ENCODE assay signal across 12 cellular contexts in genomic region chr3:193782280-193782654, GRCh38.
DNase-seq lines count a peak whose midpoint lies in the region; ATAC-seq, FAIRE-seq and TF ChIP-seq lines count a peak whose summit lies in the region.
"Had no signal": no experiment of that assay in that cellular context is flagged by ENCODE, and none has a peak within 500 bp of the region (broad histone marks: within the 10 kb centered on the region; RNA-seq: fewer than 3 reads in every experiment).

No MANE protein-coding gene starts in this region.

- DNase-seq in cardiac muscle cell (ENCODE audit: low read depth in 1 of 2, low spot score in 1 of 2) = peak in 1 of 2 donors; percentile 69
- DNase-seq in Right ventricle myocardium superior = no peak
- DNase-seq in T47D (ENCODE audit: low read depth in 1 of 2, low spot score in 1 of 2) = peak; percentile 90 to 98
- peak; percentile 76 for DNase-seq in left kidney (ENCODE audit: low read depth, low spot score)
- peak; percentile 90 for DNase-seq in urothelium cell line (ENCODE audit: low spot score)
- DNase-seq in HUDEP-2 (lab: John Stamatoyannopoulos, UW; ENCODE audit: unreplicated experiment in 76 of 76) = no peak
- no peak for DNase-seq in SHP77 treated with DMSO at 0.1 percent for 48 hours (lab: John Stamatoyannopoulos, UW)
- DNase-seq: NCI-H1694 treated with DMSO at 0.1 percent for 48 hours; OCI-M1; stimulated activated CD4-positive, alpha-beta T cell treated with anti-CD3 and anti-CD28 coated beads, Interleukin-1b, Interleukin-23, amount 100 ng/mL, for 48 hours; stimulated activated naive CD4-positive, alpha-beta T cell had no signal

- H3K4me1 ChIP-seq in cardiac muscle cell (ENCODE audit: low read depth) = peaks cover 11% of the 10 kb centered on the region

- no peak for TF ChIP-seq CTCF in cardiac muscle cell (IDR thresholded peaks at IDR 0.05; ENCODE audit: low read depth, low read length)

- intact Hi-C loops in Right ventricle myocardium superior (cut with DNase I) = loop anchor here (10.0 kb wide), 2 partner anchors 223 to 623 kb away; no protein-coding TSS in a partner anchor

- H3K4me3 ChIP-seq in cardiac muscle cell = no peak overlapping the region

- peaks cover 3% of the 10 kb centered on the region for H3K27me3 ChIP-seq in cardiac muscle cell

- in situ Hi-C loops in T47D (cut with HindIII; ENCODE audit: low pct_unique_long_range_greater_than_20kb, low sequenced_read_pairs) = no loop called here

- no peaks in the 10 kb centered on the region for H3K9me3 ChIP-seq in cardiac muscle cell (ENCODE audit: low read depth)

- ATAC-seq in Right ventricle myocardium superior (ENCODE audit: poor library complexity) (no peak), HG03045 (IDR thresholded peaks at IDR 0.05; ENCODE audit: unreplicated experiment) (no peak)

- peak overlapping the region; percentile 85 for H3K27ac ChIP-seq in cardiac muscle cell

- FAIRE-seq in urothelium cell line (lab: Jason Lieb, UNC) = peak; percentile 40

- H3K36me3 ChIP-seq in cardiac muscle cell = no peaks in the 10 kb centered on the region

Comparison
In these comparisons a context has a peak if more than half of its experiments do, and no peak if none do; other contexts are left out.
1. DNase-seq: peak in T47D (2 of 2), left kidney (single experiment) and urothelium cell line (single experiment); none in Right ventricle myocardium superior (single experiment), HUDEP-2 (0 of 76) and SHP77 treated with DMSO at 0.1 percent for 48 hours (single experiment).